In the genomic region with DNA sequence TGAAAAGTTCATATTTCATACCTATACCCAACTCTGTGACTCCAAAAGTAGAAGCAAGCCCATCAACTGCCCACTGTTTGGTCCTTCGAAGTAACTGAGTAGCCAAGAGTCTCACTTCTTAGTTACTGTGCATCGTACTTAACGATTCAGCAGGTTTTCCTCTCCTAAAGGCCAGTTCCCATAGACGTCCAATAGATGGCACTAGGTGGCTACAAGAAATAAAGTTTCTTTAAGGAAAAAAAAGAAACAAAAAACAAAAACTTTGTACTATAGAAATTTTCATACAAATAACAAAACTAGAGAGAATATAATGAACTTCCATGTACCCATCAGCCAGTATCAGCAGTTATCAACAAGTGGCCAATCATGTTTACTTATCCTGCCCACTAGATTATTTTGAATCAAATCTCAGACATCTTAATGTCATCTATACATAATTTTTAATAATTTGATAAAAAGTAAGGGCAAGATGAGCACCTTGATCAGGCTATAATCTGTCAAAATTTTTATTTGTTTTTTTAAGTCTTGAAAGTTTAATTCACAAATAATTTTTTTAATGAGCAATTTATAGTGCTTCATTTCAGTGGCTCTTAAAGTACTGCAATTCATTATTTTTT, we compare ENCODE assay signal across 8 cellular contexts.
DNase-seq lines count a peak whose midpoint lies in the region; ATAC-seq, FAIRE-seq and TF ChIP-seq lines count a peak whose summit lies in the region.

No MANE protein-coding gene starts in this region.

- H3K4me3 Mint-ChIP-seq in neural progenitor cell = no peak overlapping the region

- H3K27ac Mint-ChIP-seq in neural progenitor cell = no peak overlapping the region

- no peaks in the 10 kb centered on the region for H4K20me1 ChIP-seq in neural progenitor cell (ENCODE audit: low read depth)

- H3K9ac ChIP-seq in neural progenitor cell = no peak overlapping the region

- no peak overlapping the region for H2AFZ ChIP-seq in neural progenitor cell (replicated peaks)

- POLR2A ChIA-PET in A549 (lab: Yijun Ruan, JAX) = no interaction called here

- TF ChIP-seq EP300 in A549 (IDR thresholded peaks at IDR 0.05) = no peak

- H3K9me3 ChIP-seq in A549 (no peaks in the 10 kb centered on the region), neural progenitor cell (ENCODE audit: low read depth) (no peaks in the 10 kb centered on the region)

- H3K4me1 ChIP-seq in A549 (peaks cover 22% of the 10 kb centered on the region), neural progenitor cell (no peaks in the 10 kb centered on the region)

- peak; percentile 23 to 70 for DNase-seq in A549 (ENCODE audit: low read depth in 1 of 2, low spot score in 1 of 2)
- peak; percentile 70 for DNase-seq in HT-29 (ENCODE audit: low spot score)
- peak; percentile 76 for DNase-seq in RKO (ENCODE audit: low spot score)
- DNase-seq in neural progenitor cell (ENCODE audit: low spot score) = peak; percentile 71

- CTCF ChIA-PET in A549 (lab: Yijun Ruan, JAX) = interaction anchor here (1.8 to 4.3 kb wide), 2 partner anchors 90 to 144 kb away, joined by 4 to 35 read pairs; no protein-coding TSS in a partner anchor

- TF ChIP-seq RAD21 in A549 (conservative IDR thresholded peaks at IDR 0.05 in 1 of 2, IDR thresholded peaks at IDR 0.05 in 1 of 2) = peak; percentile 69 to 72

- H3K4me2 ChIP-seq in A549 = no peak overlapping the region
- no peak overlapping the region for H3K4me2 ChIP-seq in neural progenitor cell

- no peaks in the 10 kb centered on the region for H3K27me3 ChIP-seq in neural progenitor cell

- no peaks in the 10 kb centered on the region for H3K36me3 ChIP-seq in neural progenitor cell

- no peaks in the 10 kb centered on the region for H3K4me1 Mint-ChIP-seq in neural progenitor cell

- no peak overlapping the region for H3K27ac ChIP-seq in A549
- no peak overlapping the region for H3K27ac ChIP-seq in neural progenitor cell

- H3K4me3 ChIP-seq in A549 (no peak overlapping the region), neural progenitor cell (no peak overlapping the region)

- TF ChIP-seq POLR2A in A549 (IDR thresholded peaks at IDR 0.05; ENCODE audit: low read length) = no peak

- H3K9me3 Mint-ChIP-seq in neural progenitor cell = no peaks in the 10 kb centered on the region

- H3K27me3 Mint-ChIP-seq in neural progenitor cell (ENCODE audit: insufficient read depth, low read depth) = no peaks in the 10 kb centered on the region

- H3F3A ChIP-seq in neural progenitor cell (ENCODE audit: low read depth) = no peaks in the 10 kb centered on the region

- 6% methylated on average over 4 of the region's 4 CpGs for WGBS in A549 (ENCODE audit: missing lambda C conversion rate)

- FAIRE-seq in A549 (lab: Jason Lieb, UNC) (no peak), G401.6 (lab: Jason Lieb, UNC) (peak; percentile 92)

- TF ChIP-seq CTCF in A549 (IDR thresholded peaks at IDR 0.05) = peak; percentile 71
- TF ChIP-seq CTCF in neural progenitor cell (IDR thresholded peaks at IDR 0.05) = peak; percentile 83

- no peaks in the 10 kb centered on the region for H3K79me2 ChIP-seq in neural progenitor cell (ENCODE audit: low read depth)

- ATAC-seq in A549 = peak; percentile 55 to 77; a peak in 3 of 6 replicates
- ATAC-seq in esophagus mucosa = peak; percentile 74
- no peak for ATAC-seq in HG03342 (IDR thresholded peaks at IDR 0.05; ENCODE audit: unreplicated experiment)
- ATAC-seq in GM18520 (IDR thresholded peaks at IDR 0.05; ENCODE audit: unreplicated experiment) = no peak

- no peaks in the 10 kb centered on the region for H3K36me3 Mint-ChIP-seq in neural progenitor cell

TF ChIP-seq in A549, 52 proteins besides CTCF, POLR2A, EP300 and RAD21:
- TF ChIP-seq RNF2 (IDR thresholded peaks at IDR 0.05; ENCODE audit: borderline replicate concordance, low read depth) (no peak), BHLHE40 (IDR thresholded peaks at IDR 0.05; ENCODE audit: low read depth, low read length) (no peak), CEBPB (IDR thresholded peaks at IDR 0.05) (no peak), SMC3 (IDR thresholded peaks at IDR 0.05) (peak; percentile 45), MAFK (IDR thresholded peaks at IDR 0.05; ENCODE audit: partially characterized antibody) (peak; percentile 13), RARB (CRISPR knock-in tag; IDR thresholded peaks at IDR 0.05) (no peak), ZFP36 (IDR thresholded peaks at IDR 0.05; ENCODE audit: borderline replicate concordance, partially characterized antibody) (no peak), GATA3 (IDR thresholded peaks at IDR 0.05; ENCODE audit: borderline replicate concordance) (no peak)

Comparison
In these comparisons a context has a peak if more than half of its experiments do, and no peak if none do; other contexts are left out.
1. ATAC-seq: peak in A549 (2 of 2) and esophagus mucosa (single experiment); none in HG03342 (single experiment) and GM18520 (single experiment).
2. Peak in every context shown above with its lines, with median percentiles within 50 percentile points of each other: DNase-seq.